20 cellular contexts compared by ENCODE assay signal in the genomic region with DNA sequence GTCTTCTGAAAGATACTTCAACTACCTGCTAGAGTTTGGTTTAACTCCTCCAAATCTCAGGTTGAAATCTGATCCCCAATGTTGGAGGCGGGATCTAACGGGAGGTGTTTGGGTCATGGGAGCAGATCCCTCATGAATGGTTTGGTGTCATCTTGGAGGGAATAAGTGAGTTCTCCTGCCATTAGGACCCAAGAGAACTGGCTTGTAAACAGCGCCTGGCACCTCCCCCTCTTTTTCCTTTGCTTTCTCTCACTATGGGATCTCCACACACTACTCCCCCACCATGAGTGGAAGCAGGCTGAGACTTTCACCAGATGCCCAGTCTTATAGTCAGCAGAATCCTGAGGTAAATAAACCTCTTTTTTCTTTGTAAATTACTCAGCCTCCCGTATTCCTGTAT. TPM values are rescaled to one million over a fixed set of nuclear protein-coding genes. Genes with fewer than 3 reads are reported as not detected.
DNase-seq lines count a peak whose midpoint lies in the region; ATAC-seq, FAIRE-seq and TF ChIP-seq lines count a peak whose summit lies in the region.
"Had no signal": no experiment of that assay in that cellular context is flagged by ENCODE, and none has a peak within 500 bp of the region (broad histone marks: within the 10 kb centered on the region; RNA-seq: fewer than 3 reads in every experiment).

No MANE protein-coding gene starts in this region.

- H3K36me3 ChIP-seq in HepG2 (replicated peaks in 1 of 2; ENCODE audit: control insufficient read depth in 1 of 2, insufficient read depth in 2 of 2, low read length in 2 of 2), result peaks cover 1 to 22% of the 10 kb centered on the region in 2 experiments; a peak in 4 of 5 replicates
- H3K36me3 ChIP-seq in right lobe of liver, result no peaks in the 10 kb centered on the region
- peaks cover 45% of the 10 kb centered on the region for H3K36me3 ChIP-seq in SK-N-MC (ENCODE audit: insufficient read depth, low read length)
- H3K36me3 ChIP-seq in hepatocyte (replicated peaks; ENCODE audit: insufficient read depth, low read depth), result no peaks in the 10 kb centered on the region

- CTCF ChIA-PET in HepG2 (lab: Yijun Ruan, JAX; ENCODE audit: low intra/inter-chr PET ratio, low total read pairs), result no interaction called here

- DNase-seq in HepG2 (ENCODE audit: low spot score), result no peak
- DNase-seq in right lobe of liver, result no peak
- no peak for DNase-seq in SK-N-MC (ENCODE audit: low read depth, low spot score)
- DNase-seq in hepatocyte (ENCODE audit: low spot score), result no peak
- no peak for DNase-seq in omental fat pad (ENCODE audit: low spot score)
- DNase-seq in Kasumi-1 (lab: John Stamatoyannopoulos, UW), result no peak
- DNase-seq in KG1 (lab: John Stamatoyannopoulos, UW), result no peak
- DNase-seq: activated CD8-positive, alpha-beta T cell treated with anti-CD3 and anti-CD28 coated beads for 36 hours; activated gamma-delta T cell; body of pancreas; DMS153; effector CD8-positive, alpha-beta T cell; foreskin fibroblast; midbrain; NCI-H146; NCI-H524 treated with DMSO at 0.1 percent for 48 hours; spleen had no signal

- H3K27me3 ChIP-seq in HepG2 (ENCODE audit: control insufficient read depth in 1 of 2, insufficient read depth in 2 of 2, low read length in 2 of 2) (no peaks in the 10 kb centered on the region; a peak in 1 of 5 replicates), right lobe of liver (no peaks in the 10 kb centered on the region), hepatocyte (no peaks in the 10 kb centered on the region)
- H3K27me3 ChIP-seq: body of pancreas, spleen had no signal

- TF ChIP-seq EP300 in HepG2 (IDR thresholded peaks at IDR 0.05; ENCODE audit: low read depth in 2 of 2, low read length in 2 of 2) (no peak), HepG2 (CRISPR knock-in tag; IDR thresholded peaks at IDR 0.05; ENCODE audit: borderline replicate concordance) (no peak)

- no peaks in the 10 kb centered on the region for H3K9me2 ChIP-seq in hepatocyte (replicated peaks; ENCODE audit: insufficient read depth)

- TF ChIP-seq POLR2A in HepG2 (IDR thresholded peaks at IDR 0.05; ENCODE audit: insufficient read depth in 1 of 2, low read depth in 2 of 2, low read length in 2 of 2), result no peak
- TF ChIP-seq POLR2A in right lobe of liver (IDR thresholded peaks at IDR 0.05), result no peak

- H3K4me2 ChIP-seq in HepG2 (ENCODE audit: low read depth, low read length) (peak overlapping the region; percentile 81), hepatocyte (peak overlapping the region; percentile 27)

- in situ Hi-C loops in HepG2 (cut with HindIII; ENCODE audit: extremely low pct_ligation_motif_present, low pct_unique_long_range_greater_than_20kb), result no loop called here

- H3K79me2 ChIP-seq in HepG2 (ENCODE audit: insufficient read depth, low read length) (peaks cover 70% of the 10 kb centered on the region), hepatocyte (peaks cover 67% of the 10 kb centered on the region)

- ATAC-seq in HepG2 (no peak), right lobe of liver (no peak), omental fat pad (ENCODE audit: low FRiP score) (no peak), GM21367 (IDR thresholded peaks at IDR 0.05; ENCODE audit: unreplicated experiment) (no peak)
- ATAC-seq: activated CD8-positive, alpha-beta T cell treated with anti-CD3 and anti-CD28 coated beads for 36 hours; body of pancreas had no signal

- H3K27ac ChIP-seq in HepG2 (ENCODE audit: extremely low read length, insufficient read depth, low read length) (no peak overlapping the region), right lobe of liver (no peak overlapping the region), SK-N-MC (no peak overlapping the region), hepatocyte (peak overlapping the region; percentile 99)
- H3K27ac ChIP-seq: body of pancreas, parathyroid adenoma, spleen had no signal

- FAIRE-seq in HepG2 (lab: Jason Lieb, UNC), result no peak
- FAIRE-seq: H54 had no signal

- H3K4me1 ChIP-seq in HepG2 (ENCODE audit: insufficient read depth, low read length), result peaks cover 72% of the 10 kb centered on the region
- peaks cover 0 to 59% (median 5%) of the 10 kb centered on the region in 4 donors for H3K4me1 ChIP-seq in right lobe of liver
- H3K4me1 ChIP-seq in hepatocyte (ENCODE audit: insufficient read depth), result peaks cover 9% of the 10 kb centered on the region

- TF ChIP-seq RAD21 in HepG2 (CRISPR knock-in tag; IDR thresholded peaks at IDR 0.05), result no peak

- H3K9me3 ChIP-seq in HepG2 (ENCODE audit: low read length), result no peaks in the 10 kb centered on the region
- no peaks in the 10 kb centered on the region for H3K9me3 ChIP-seq in right lobe of liver
- H3K9me3 ChIP-seq in SK-N-MC (ENCODE audit: low read depth, low read length), result no peaks in the 10 kb centered on the region
- H3K9me3 ChIP-seq in hepatocyte (ENCODE audit: low read depth), result no peaks in the 10 kb centered on the region
- H3K9me3 ChIP-seq: body of pancreas, spleen had no signal

- intact Hi-C loops in HepG2 (cut with micrococcal nuclease; ENCODE audit: unreplicated experiment), result no loop called here
- intact Hi-C loops in right lobe of liver (cut with DNase I), result no loop called here

- H4K20me1 ChIP-seq in HepG2 (ENCODE audit: insufficient read depth, low read length) (peaks cover 14% of the 10 kb centered on the region), hepatocyte (ENCODE audit: insufficient read depth, poor library complexity, severe bottlenecking) (no peaks in the 10 kb centered on the region)

- H2AFZ ChIP-seq in HepG2 (ENCODE audit: low read length) (no peak overlapping the region), hepatocyte (no peak overlapping the region)
- H2AFZ ChIP-seq: parathyroid adenoma had no signal

- POLR2A ChIA-PET in HepG2 (lab: Yijun Ruan, JAX), result no interaction called here

- no peak overlapping the region for H3K4me3 ChIP-seq in HepG2 (replicated peaks in 1 of 3; ENCODE audit: insufficient read depth in 1 of 3, low read depth in 2 of 3, low read length in 3 of 3)
- H3K4me3 ChIP-seq in right lobe of liver, result no peak overlapping the region
- peak overlapping the region; percentile 19; the same call in 1 of the 2 replicates for H3K4me3 ChIP-seq in SK-N-MC
- no peak overlapping the region for H3K4me3 ChIP-seq in hepatocyte
- H3K4me3 ChIP-seq: body of pancreas, spleen had no signal

- no TSS peak for BruUV-seq in HepG2 (replicated peaks; lab: Mats Ljungman, UMichigan)

- no peak for TF ChIP-seq CTCF in HepG2 (CRISPR knock-in tag; IDR thresholded peaks at IDR 0.05)
- no peak for TF ChIP-seq CTCF in right lobe of liver (IDR thresholded peaks at IDR 0.05)
- TF ChIP-seq CTCF in hepatocyte (IDR thresholded peaks at IDR 0.05; ENCODE audit: poor library complexity), result no peak
- no peak for TF ChIP-seq CTCF in omental fat pad (IDR thresholded peaks at IDR 0.05)

- peak overlapping the region; percentile 95; the same call in 1 of the 2 replicates for H3K9ac ChIP-seq in HepG2 (ENCODE audit: insufficient read depth, low read depth, low read length)
- H3K9ac ChIP-seq in SK-N-MC (ENCODE audit: insufficient read length), result no peak overlapping the region
- H3K9ac ChIP-seq: parathyroid adenoma had no signal

- WGBS in HepG2 (ENCODE audit: low lambda C conversion rate), result 79% methylated on average over 4 of the region's 4 CpGs
- WGBS in right lobe of liver (ENCODE audit: insufficient coverage, low coverage, low lambda C conversion rate, missing lambda C conversion rate), result 88% methylated on average over 4 of the region's 4 CpGs
- WGBS in hepatocyte (ENCODE audit: low lambda C conversion rate, missing lambda C conversion rate), result 72% methylated on average over 4 of the region's 4 CpGs

RNA-seq across cellular contexts. Expression of gene CNIH1, which starts 2.5 kb away (rescaled TPM):
- 141 and 166 TPM in 2 replicates for total RNA-seq in HepG2 (2016; rRNA removed; fragmentation: Illumina TruSeq; extraction: Trizol)
- total RNA-seq in HepG2 (2016; cell fraction: cytosol; rRNA removed; fragmentation: Illumina TruSeq; extraction: Trizol; ENCODE audit: low read depth), result 78.4 and 95.3 TPM in 2 replicates
- 150 and 169 TPM in 2 replicates for total RNA-seq in HepG2 (2016; cell fraction: insoluble cytoplasmic fraction; rRNA removed; fragmentation: Illumina TruSeq; extraction: Trizol)
- total RNA-seq in HepG2 (2016; cell fraction: membrane; rRNA removed; fragmentation: Illumina TruSeq; extraction: Trizol), result 182 and 203 TPM in 2 replicates
- 107 and 124 TPM in 2 replicates for total RNA-seq in HepG2 (2016; cell fraction: nucleus; rRNA removed; fragmentation: Illumina TruSeq; extraction: Trizol)
- polyA plus RNA-seq in HepG2 (2011; rRNA removed), result 335 and 421 TPM in 2 replicates
- polyA plus RNA-seq in HepG2 (2011; cell fraction: cytosol; rRNA removed), result 589 and 760 TPM in 2 replicates
- polyA plus RNA-seq in HepG2 (2011; cell fraction: nucleus; rRNA removed), result 90.4 and 93.4 TPM in 2 replicates
- 212 and 227 TPM in 2 replicates for polyA plus RNA-seq in HepG2 (2012)
- polyA plus RNA-seq in HepG2 (2016; cell fraction: cytosol; fragmentation: Illumina TruSeq; extraction: Trizol; ENCODE audit: low read depth), result 124 and 138 TPM in 2 replicates
- polyA plus RNA-seq in HepG2 (2016; cell fraction: insoluble cytoplasmic fraction; fragmentation: Illumina TruSeq; extraction: Trizol; ENCODE audit: low read depth), result 185 and 205 TPM in 2 replicates
- polyA plus RNA-seq in HepG2 (2016; cell fraction: membrane; fragmentation: Illumina TruSeq; extraction: Trizol; ENCODE audit: low read depth), result 220 and 225 TPM in 2 replicates
- 245 and 260 TPM in 2 replicates for polyA plus RNA-seq in HepG2 (2016; cell fraction: nucleus; fragmentation: Illumina TruSeq; extraction: Trizol; ENCODE audit: insufficient read depth, low read depth)
- 581 and 762 TPM in 2 replicates for polyA minus RNA-seq in HepG2 (2011; rRNA and poly(A)+ RNA removed; ENCODE audit: low replicate concordance)
- polyA minus RNA-seq in HepG2 (2011; cell fraction: cytosol; rRNA and poly(A)+ RNA removed), result 203 and 246 TPM in 2 replicates
- polyA minus RNA-seq in HepG2 (2011; cell fraction: nucleus; rRNA and poly(A)+ RNA removed), result 54.2 and 93.9 TPM in 2 replicates
- total RNA-seq in right lobe of liver, result 100 to 1,000 TPM in 5 of 6 experiments, 10 to 100 TPM in 1; 95.9 to 209 (median 157) TPM
- 291 and 320 TPM in 2 replicates for total RNA-seq in hepatocyte
- polyA plus RNA-seq in hepatocyte, result 173 and 201 TPM in 2 replicates
- 100 to 1,000 TPM; 101 to 233 (median 212) TPM for total RNA-seq in omental fat pad

RNA-seq across cellular contexts. Expression of gene CDKN3, which starts 41.9 kb away (rescaled TPM):
- 88.9 and 111 TPM in 2 replicates for total RNA-seq in HepG2 (2016; rRNA removed; fragmentation: Illumina TruSeq; extraction: Trizol)
- 99.7 and 101 TPM in 2 replicates for total RNA-seq in HepG2 (2016; cell fraction: cytosol; rRNA removed; fragmentation: Illumina TruSeq; extraction: Trizol; ENCODE audit: low read depth)
- total RNA-seq in HepG2 (2016; cell fraction: insoluble cytoplasmic fraction; rRNA removed; fragmentation: Illumina TruSeq; extraction: Trizol), result 85.6 and 114 TPM in 2 replicates
- total RNA-seq in HepG2 (2016; cell fraction: membrane; rRNA removed; fragmentation: Illumina TruSeq; extraction: Trizol), result 103 and 105 TPM in 2 replicates
- total RNA-seq in HepG2 (2016; cell fraction: nucleus; rRNA removed; fragmentation: Illumina TruSeq; extraction: Trizol), result 34.4 and 36.0 TPM in 2 replicates
- 35.6 and 63.0 TPM in 2 replicates for polyA plus RNA-seq in HepG2 (2011; rRNA removed)
- polyA plus RNA-seq in HepG2 (2011; cell fraction: cytosol; rRNA removed), result 33.8 and 36.3 TPM in 2 replicates
- 11.3 and 11.6 TPM in 2 replicates for polyA plus RNA-seq in HepG2 (2011; cell fraction: nucleus; rRNA removed)
- 20.0 and 47.4 TPM in 2 replicates for polyA plus RNA-seq in HepG2 (2012)
- polyA plus RNA-seq in HepG2 (2016; cell fraction: cytosol; fragmentation: Illumina TruSeq; extraction: Trizol; ENCODE audit: low read depth), result 161 and 180 TPM in 2 replicates
- 126 and 133 TPM in 2 replicates for polyA plus RNA-seq in HepG2 (2016; cell fraction: insoluble cytoplasmic fraction; fragmentation: Illumina TruSeq; extraction: Trizol; ENCODE audit: low read depth)
- 133 and 134 TPM in 2 replicates for polyA plus RNA-seq in HepG2 (2016; cell fraction: membrane; fragmentation: Illumina TruSeq; extraction: Trizol; ENCODE audit: low read depth)
- polyA plus RNA-seq in HepG2 (2016; cell fraction: nucleus; fragmentation: Illumina TruSeq; extraction: Trizol; ENCODE audit: insufficient read depth, low read depth), result 52.0 and 52.9 TPM in 2 replicates
- polyA minus RNA-seq in HepG2 (2011; rRNA and poly(A)+ RNA removed; ENCODE audit: low replicate concordance), result 13.8 and 27.5 TPM in 2 replicates
- polyA minus RNA-seq in HepG2 (2011; cell fraction: cytosol; rRNA and poly(A)+ RNA removed), result 8.9 and 13.9 TPM in 2 replicates
- polyA minus RNA-seq in HepG2 (2011; cell fraction: nucleus; rRNA and poly(A)+ RNA removed), result 10.0 and 15.7 TPM in 2 replicates
- 1 to 10 TPM in 3 of 6 experiments, under 1 TPM in 2, not detected in 1; 0.59 to 7.3 (median 2.4) TPM for total RNA-seq in right lobe of liver
- total RNA-seq in hepatocyte, result 11.7 and 17.5 TPM in 2 replicates
- 18.8 and 19.3 TPM in 2 replicates for polyA plus RNA-seq in hepatocyte
- 1 to 10 TPM in 3 of 4 donors, under 1 TPM in 1; 0.94 to 7.6 (median 4.2) TPM for total RNA-seq in omental fat pad
- total RNA-seq: body of pancreas had no signal

RNA-seq across cellular contexts. Expression of gene GMFB, which starts 50.1 kb away (rescaled TPM):
- 68.2 and 103 TPM in 2 replicates for total RNA-seq in HepG2 (2016; rRNA removed; fragmentation: Illumina TruSeq; extraction: Trizol)
- 10.0 and 15.2 TPM in 2 replicates for total RNA-seq in HepG2 (2016; cell fraction: cytosol; rRNA removed; fragmentation: Illumina TruSeq; extraction: Trizol; ENCODE audit: low read depth)
- 70.0 and 128 TPM in 2 replicates for total RNA-seq in HepG2 (2016; cell fraction: insoluble cytoplasmic fraction; rRNA removed; fragmentation: Illumina TruSeq; extraction: Trizol)
- 24.3 and 26.6 TPM in 2 replicates for total RNA-seq in HepG2 (2016; cell fraction: membrane; rRNA removed; fragmentation: Illumina TruSeq; extraction: Trizol)
- 60.5 and 62.1 TPM in 2 replicates for total RNA-seq in HepG2 (2016; cell fraction: nucleus; rRNA removed; fragmentation: Illumina TruSeq; extraction: Trizol)
- 12.9 and 17.3 TPM in 2 replicates for polyA plus RNA-seq in HepG2 (2011; rRNA removed)
- 4.5 and 9.6 TPM in 2 replicates for polyA plus RNA-seq in HepG2 (2011; cell fraction: cytosol; rRNA removed)
- 8.7 and 12.8 TPM in 2 replicates for polyA plus RNA-seq in HepG2 (2011; cell fraction: nucleus; rRNA removed)
- 18.0 and 30.6 TPM in 2 replicates for polyA plus RNA-seq in HepG2 (2012)
- polyA plus RNA-seq in HepG2 (2016; cell fraction: cytosol; fragmentation: Illumina TruSeq; extraction: Trizol; ENCODE audit: low read depth), result 3.3 and 4.3 TPM in 2 replicates
- 66.5 and 76.4 TPM in 2 replicates for polyA plus RNA-seq in HepG2 (2016; cell fraction: insoluble cytoplasmic fraction; fragmentation: Illumina TruSeq; extraction: Trizol; ENCODE audit: low read depth)
- 14.4 and 17.7 TPM in 2 replicates for polyA plus RNA-seq in HepG2 (2016; cell fraction: membrane; fragmentation: Illumina TruSeq; extraction: Trizol; ENCODE audit: low read depth)
- polyA plus RNA-seq in HepG2 (2016; cell fraction: nucleus; fragmentation: Illumina TruSeq; extraction: Trizol; ENCODE audit: insufficient read depth, low read depth), result 48.5 and 55.3 TPM in 2 replicates
- polyA minus RNA-seq in HepG2 (2011; rRNA and poly(A)+ RNA removed; ENCODE audit: low replicate concordance), result 7.9 and 9.8 TPM in 2 replicates
- 9.7 and 12.5 TPM in 2 replicates for polyA minus RNA-seq in HepG2 (2011; cell fraction: cytosol; rRNA and poly(A)+ RNA removed)
- polyA minus RNA-seq in HepG2 (2011; cell fraction: nucleus; rRNA and poly(A)+ RNA removed), result 54.5 and 62.3 TPM in 2 replicates
- total RNA-seq in right lobe of liver, result 10 to 100 TPM; 13.8 to 36.3 (median 22.5) TPM
- total RNA-seq in hepatocyte, result 80.7 and 138 TPM in 2 replicates
- 41.8 and 47.3 TPM in 2 replicates for polyA plus RNA-seq in hepatocyte
- 10 to 100 TPM; 44.0 to 92.7 (median 86.7) TPM for total RNA-seq in omental fat pad
